19 cellular contexts compared by ENCODE assay signal in genomic region chr5:124645396-124645795, GRCh38.
DNase-seq lines count a peak whose midpoint lies in the region; ATAC-seq, FAIRE-seq and TF ChIP-seq lines count a peak whose summit lies in the region.
"Had no signal": no experiment of that assay in that cellular context is flagged by ENCODE, and none has a peak within 500 bp of the region (broad histone marks: within the 10 kb centered on the region; RNA-seq: fewer than 3 reads in every experiment).

No MANE protein-coding gene starts in this region.

- intact Hi-C loops in esophagus muscularis mucosa (cut with DNase I) = no loop called here

- H3K9me2 ChIP-seq in DOHH2 (replicated peaks; ENCODE audit: control insufficient read depth, low read length) = no peaks in the 10 kb centered on the region

- TF ChIP-seq EP300 in esophagus muscularis mucosa (IDR thresholded peaks at IDR 0.05) = no peak

- no peak for DNase-seq in GM19239 (ENCODE audit: insufficient read length, low spot score)
- DNase-seq in esophagus muscularis mucosa (ENCODE audit: extremely low spot score) = peak; percentile 64
- no peak for DNase-seq in C1 segment of cervical spinal cord (lab: John Stamatoyannopoulos, UW)
- DNase-seq in caudate nucleus (lab: John Stamatoyannopoulos, UW) = no peak
- no peak for DNase-seq in NCI-H524 (lab: John Stamatoyannopoulos, UW)
- DNase-seq: ACHN; amygdala; cerebellar nuclear complex; EL; hypothalamus; NCI-H1092; NCI-H2171; NK-92 treated with Interleukin-12 subunit alpha and Interleukin-12 subunit beta, amount 100 ng/mL, for 24 hours had no signal

- H3K4me1 ChIP-seq in DOHH2 (ENCODE audit: control insufficient read depth, low read length) (peaks cover 82% of the 10 kb centered on the region), esophagus muscularis mucosa (peaks cover 26 to 33% (median 30%) of the 10 kb centered on the region in 4 donors)

- H3K4me2 ChIP-seq in DOHH2 (ENCODE audit: low read length) = peak overlapping the region; percentile 86

- H3K27ac ChIP-seq in DOHH2 (ENCODE audit: low read depth, low read length) = peak overlapping the region; percentile 54
- H3K27ac ChIP-seq in esophagus muscularis mucosa (replicated peaks in 1 of 4) = no peak overlapping the region
- no peak overlapping the region for H3K27ac ChIP-seq in caudate nucleus (ENCODE audit: low read depth, low read length)

- WGBS in esophagus muscularis mucosa = 97% methylated on average over 3 of the region's 3 CpGs

- ATAC-seq in HG03432 (IDR thresholded peaks at IDR 0.05; ENCODE audit: unreplicated experiment) (peak; percentile 13), HG03521 (IDR thresholded peaks at IDR 0.05; ENCODE audit: unreplicated experiment) (no peak)
- ATAC-seq: HepG2, Right ventricle myocardium inferior had no signal

- no peak for TF ChIP-seq POLR2A in esophagus muscularis mucosa (IDR thresholded peaks at IDR 0.05; ENCODE audit: low read depth)

- H3K9me3 ChIP-seq in DOHH2 (ENCODE audit: control insufficient read depth, insufficient read depth, low read length) (no peaks in the 10 kb centered on the region), esophagus muscularis mucosa (no peaks in the 10 kb centered on the region)

- FAIRE-seq in GM19239 (lab: Jason Lieb, UNC) = peak; percentile 57
- FAIRE-seq: H54, HepG2 had no signal

- peaks cover 78% of the 10 kb centered on the region for H3K36me3 ChIP-seq in DOHH2 (ENCODE audit: control insufficient read depth, low read length)
- H3K36me3 ChIP-seq in esophagus muscularis mucosa = peaks cover 0 to 42% (median 25%) of the 10 kb centered on the region in 4 donors

- TF ChIP-seq CTCF in DOHH2 (IDR thresholded peaks at IDR 0.05; ENCODE audit: low read depth, low read length, poor library complexity, severe bottlenecking) (no peak), esophagus muscularis mucosa (IDR thresholded peaks at IDR 0.05) (no peak)

- H4K20me1 ChIP-seq in DOHH2 (ENCODE audit: control insufficient read depth, insufficient read depth, low read depth, low read length) = no peaks in the 10 kb centered on the region

- peaks cover 31% of the 10 kb centered on the region for H3K79me2 ChIP-seq in DOHH2 (ENCODE audit: control insufficient read depth, low read length)

- H3K27me3 ChIP-seq in DOHH2 (ENCODE audit: control insufficient read depth, low read length) (no peaks in the 10 kb centered on the region), esophagus muscularis mucosa (no peaks in the 10 kb centered on the region)

- peak overlapping the region; percentile 8; the same call in 1 of the 2 replicates for H3K4me3 ChIP-seq in DOHH2 (ENCODE audit: low read length)
- no peak overlapping the region for H3K4me3 ChIP-seq in esophagus muscularis mucosa

- H3F3A ChIP-seq in DOHH2 (ENCODE audit: control insufficient read depth, insufficient read depth) = peaks cover 10% of the 10 kb centered on the region
